ENCODE assay signal across 1 cellular context in genomic region chr4:187124311-187124710, GRCh38.
TF ChIP-seq lines count a peak whose summit lies in the region.

No MANE protein-coding gene starts in this region.

TF ChIP-seq in SK-N-SH, 30 proteins besides CTCF, POLR2A, EP300 and RAD21 (continued from another document):
- no peak for TF ChIP-seq USF2 (IDR thresholded peaks at IDR 0.05; ENCODE audit: borderline replicate concordance, low read depth, low read length)
- no peak for TF ChIP-seq MEF2A (IDR thresholded peaks at IDR 0.05; ENCODE audit: borderline replicate concordance, low read depth)
- no peak for TF ChIP-seq RFX5 (IDR thresholded peaks at IDR 0.05; ENCODE audit: low read length)
- TF ChIP-seq EZH2phosphoT487 (IDR thresholded peaks at IDR 0.05; ENCODE audit: borderline replicate concordance, low read depth): no peak
- TF ChIP-seq SIN3A (IDR thresholded peaks at IDR 0.05; ENCODE audit: borderline replicate concordance, low read depth, low read length): no peak
- no peak for TF ChIP-seq USF1 (IDR thresholded peaks at IDR 0.05; ENCODE audit: borderline replicate concordance, low read depth)
- TF ChIP-seq, protein P1, sequence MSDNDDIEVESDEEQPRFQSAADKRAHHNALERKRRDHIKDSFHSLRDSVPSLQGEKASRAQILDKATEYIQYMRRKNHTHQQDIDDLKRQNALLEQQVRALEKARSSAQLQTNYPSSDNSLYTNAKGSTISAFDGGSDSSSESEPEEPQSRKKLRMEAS (IDR thresholded peaks at IDR 0.05; ENCODE audit: low read depth): no peak
- TF ChIP-seq ELF1 (IDR thresholded peaks at IDR 0.05): no peak
- no peak for TF ChIP-seq JUND (IDR thresholded peaks at IDR 0.05)
- TF ChIP-seq, protein P2, sequence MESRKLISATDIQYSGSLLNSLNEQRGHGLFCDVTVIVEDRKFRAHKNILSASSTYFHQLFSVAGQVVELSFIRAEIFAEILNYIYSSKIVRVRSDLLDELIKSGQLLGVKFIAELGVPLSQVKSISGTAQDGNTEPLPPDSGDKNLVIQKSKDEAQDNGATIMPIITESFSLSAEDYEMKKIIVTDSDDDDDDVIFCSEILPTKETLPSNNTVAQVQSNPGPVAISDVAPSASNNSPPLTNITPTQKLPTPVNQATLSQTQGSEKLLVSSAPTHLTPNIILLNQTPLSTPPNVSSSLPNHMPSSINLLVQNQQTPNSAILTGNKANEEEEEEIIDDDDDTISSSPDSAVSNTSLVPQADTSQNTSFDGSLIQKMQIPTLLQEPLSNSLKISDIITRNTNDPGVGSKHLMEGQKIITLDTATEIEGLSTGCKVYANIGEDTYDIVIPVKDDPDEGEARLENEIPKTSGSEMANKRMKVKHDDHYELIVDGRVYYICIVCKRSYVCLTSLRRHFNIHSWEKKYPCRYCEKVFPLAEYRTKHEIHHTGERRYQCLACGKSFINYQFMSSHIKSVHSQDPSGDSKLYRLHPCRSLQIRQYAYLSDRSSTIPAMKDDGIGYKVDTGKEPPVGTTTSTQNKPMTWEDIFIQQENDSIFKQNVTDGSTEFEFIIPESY (IDR thresholded peaks at IDR 0.05; ENCODE audit: borderline replicate concordance, low read depth): no peak
- TF ChIP-seq FOXM1 (IDR thresholded peaks at IDR 0.05; ENCODE audit: low read depth): no peak
